In genomic region chr12:121399391-121400331, GRCh38 we compare ENCODE assay signal across 1 cellular context.
A peak's percentile ranks its signal among the peaks of the same experiment; 100 is the strongest.
TF ChIP-seq lines count a peak whose summit lies in the region.

Gene RNF34 (plus strand): TSS chr12:121400118. CDS start chr12:121400213, 95 bp downstream.

TF ChIP-seq in HepG2, 621 proteins besides CTCF, POLR2A, EP300 and RAD21 (continued from another document and continues in another):
- 0 out of 2 replicates have a peak, but pooled peaks have one; percentile 46 for TF ChIP-seq CSRNP1 (CRISPR knock-in tag; IDR thresholded peaks at IDR 0.05)
- peak; percentile 81 for TF ChIP-seq SALL1 (CRISPR knock-in tag; IDR thresholded peaks at IDR 0.05)
- peak; percentile 58 for TF ChIP-seq ZC3H13 (CRISPR knock-in tag; IDR thresholded peaks at IDR 0.05)
- TF ChIP-seq ZNF749 (CRISPR knock-in tag; IDR thresholded peaks at IDR 0.05; ENCODE audit: borderline replicate concordance) = no peak; the same call in 1 of the 2 replicates
- no peak for TF ChIP-seq LCORL (IDR thresholded peaks at IDR 0.05)
- TF ChIP-seq LCORL (CRISPR knock-in tag; IDR thresholded peaks at IDR 0.05) = peak; percentile 63
- peak; percentile 88 for TF ChIP-seq SAP130 (CRISPR knock-in tag; IDR thresholded peaks at IDR 0.05; ENCODE audit: low read depth)
- no peak for TF ChIP-seq SIX4 (CRISPR knock-in tag; IDR thresholded peaks at IDR 0.05)
- no peak for TF ChIP-seq SRF (IDR thresholded peaks at IDR 0.05; ENCODE audit: low read depth, low read length)
- TF ChIP-seq E2F5 (CRISPR knock-in tag; conservative IDR thresholded peaks at IDR 0.05) = peak; percentile 55
- TF ChIP-seq ZNF326 (CRISPR knock-in tag; IDR thresholded peaks at IDR 0.05; ENCODE audit: borderline replicate concordance) = no peak
- no peak for TF ChIP-seq MAFG (CRISPR knock-in tag; IDR thresholded peaks at IDR 0.05)
- TF ChIP-seq ZKSCAN1 (IDR thresholded peaks at IDR 0.05; ENCODE audit: low read length) = no peak
- TF ChIP-seq CHD2 (IDR thresholded peaks at IDR 0.05; ENCODE audit: low read depth, low read length) = peak; percentile 34; the same call in 1 of the 2 replicates
- peak; percentile 72 for TF ChIP-seq YY1 (IDR thresholded peaks at IDR 0.05; ENCODE audit: insufficient read depth, insufficient replicate concordance, low read depth, low read length)
- no peak; the same call in 1 of the 2 replicates for TF ChIP-seq NCOA2 (CRISPR knock-in tag; IDR thresholded peaks at IDR 0.05)
- TF ChIP-seq SMAD9 (CRISPR knock-in tag; IDR thresholded peaks at IDR 0.05) = no peak
- peak; percentile 85 for TF ChIP-seq MAX (IDR thresholded peaks at IDR 0.05)
- TF ChIP-seq NCOR1 (IDR thresholded peaks at IDR 0.05; ENCODE audit: borderline replicate concordance, low read length) = no peak
- TF ChIP-seq JUNB (CRISPR knock-in tag; IDR thresholded peaks at IDR 0.05; ENCODE audit: borderline replicate concordance) = no peak
- no peak for TF ChIP-seq FOXP1 (IDR thresholded peaks at IDR 0.05)
- no peak for TF ChIP-seq FOXP1 (CRISPR knock-in tag; IDR thresholded peaks at IDR 0.05)
- TF ChIP-seq SOX5 (CRISPR knock-in tag; IDR thresholded peaks at IDR 0.05; ENCODE audit: borderline replicate concordance) = peak; percentile 46; the same call in 1 of the 2 replicates
- TF ChIP-seq, protein P1, sequence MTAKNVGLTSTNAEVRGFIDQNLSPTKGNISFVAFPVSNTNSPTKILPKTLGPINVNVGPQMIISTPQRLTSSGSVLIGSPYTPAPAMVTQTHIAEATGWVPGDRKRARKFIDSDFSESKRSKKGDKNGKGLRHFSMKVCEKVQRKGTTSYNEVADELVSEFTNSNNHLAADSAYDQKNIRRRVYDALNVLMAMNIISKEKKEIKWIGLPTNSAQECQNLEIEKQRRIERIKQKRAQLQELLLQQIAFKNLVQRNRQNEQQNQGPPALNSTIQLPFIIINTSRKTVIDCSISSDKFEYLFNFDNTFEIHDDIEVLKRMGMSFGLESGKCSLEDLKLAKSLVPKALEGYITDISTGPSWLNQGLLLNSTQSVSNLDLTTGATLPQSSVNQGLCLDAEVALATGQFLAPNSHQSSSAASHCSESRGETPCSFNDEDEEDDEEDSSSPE (CRISPR knock-in tag; IDR thresholded peaks at IDR 0.05) = peak; percentile 91
- TF ChIP-seq, protein P2, sequence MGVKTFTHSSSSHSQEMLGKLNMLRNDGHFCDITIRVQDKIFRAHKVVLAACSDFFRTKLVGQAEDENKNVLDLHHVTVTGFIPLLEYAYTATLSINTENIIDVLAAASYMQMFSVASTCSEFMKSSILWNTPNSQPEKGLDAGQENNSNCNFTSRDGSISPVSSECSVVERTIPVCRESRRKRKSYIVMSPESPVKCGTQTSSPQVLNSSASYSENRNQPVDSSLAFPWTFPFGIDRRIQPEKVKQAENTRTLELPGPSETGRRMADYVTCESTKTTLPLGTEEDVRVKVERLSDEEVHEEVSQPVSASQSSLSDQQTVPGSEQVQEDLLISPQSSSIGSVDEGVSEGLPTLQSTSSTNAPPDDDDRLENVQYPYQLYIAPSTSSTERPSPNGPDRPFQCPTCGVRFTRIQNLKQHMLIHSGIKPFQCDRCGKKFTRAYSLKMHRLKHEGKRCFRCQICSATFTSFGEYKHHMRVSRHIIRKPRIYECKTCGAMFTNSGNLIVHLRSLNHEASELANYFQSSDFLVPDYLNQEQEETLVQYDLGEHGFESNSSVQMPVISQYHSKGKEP (CRISPR knock-in tag; IDR thresholded peaks at IDR 0.05) = no peak
- peak; percentile 68; the same call in 1 of the 2 replicates for TF ChIP-seq PITX1 (CRISPR knock-in tag; IDR thresholded peaks at IDR 0.05)
- TF ChIP-seq MYNN (CRISPR knock-in tag; IDR thresholded peaks at IDR 0.05; ENCODE audit: low read depth) = no peak
- no peak for TF ChIP-seq CBX2 (IDR thresholded peaks at IDR 0.05; ENCODE audit: low read depth, low read length)
- no peak for TF ChIP-seq CBX2 (CRISPR knock-in tag; IDR thresholded peaks at IDR 0.05; ENCODE audit: low read depth)
- TF ChIP-seq ZNF350 (CRISPR knock-in tag; IDR thresholded peaks at IDR 0.05; ENCODE audit: borderline replicate concordance, low read depth) = peak; percentile 80
- TF ChIP-seq, protein P3, sequence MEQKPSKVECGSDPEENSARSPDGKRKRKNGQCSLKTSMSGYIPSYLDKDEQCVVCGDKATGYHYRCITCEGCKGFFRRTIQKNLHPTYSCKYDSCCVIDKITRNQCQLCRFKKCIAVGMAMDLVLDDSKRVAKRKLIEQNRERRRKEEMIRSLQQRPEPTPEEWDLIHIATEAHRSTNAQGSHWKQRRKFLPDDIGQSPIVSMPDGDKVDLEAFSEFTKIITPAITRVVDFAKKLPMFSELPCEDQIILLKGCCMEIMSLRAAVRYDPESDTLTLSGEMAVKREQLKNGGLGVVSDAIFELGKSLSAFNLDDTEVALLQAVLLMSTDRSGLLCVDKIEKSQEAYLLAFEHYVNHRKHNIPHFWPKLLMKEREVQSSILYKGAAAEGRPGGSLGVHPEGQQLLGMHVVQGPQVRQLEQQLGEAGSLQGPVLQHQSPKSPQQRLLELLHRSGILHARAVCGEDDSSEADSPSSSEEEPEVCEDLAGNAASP (CRISPR knock-in tag; IDR thresholded peaks at IDR 0.05; ENCODE audit: borderline replicate concordance) = peak; percentile 35; the same call in 1 of the 2 replicates
- no peak for TF ChIP-seq ZSCAN29 (CRISPR knock-in tag; conservative IDR thresholded peaks at IDR 0.05)
- TF ChIP-seq KAT7 (CRISPR knock-in tag; IDR thresholded peaks at IDR 0.05; ENCODE audit: borderline replicate concordance) = no peak; the same call in 1 of the 2 replicates
- no peak for TF ChIP-seq ZNF567 (CRISPR knock-in tag; IDR thresholded peaks at IDR 0.05; ENCODE audit: borderline replicate concordance)
- no peak for TF ChIP-seq AGO2 (optimal IDR thresholded peaks at IDR 0.05; ENCODE audit: low read depth, low read length)
- TF ChIP-seq MLLT10 (CRISPR knock-in tag; IDR thresholded peaks at IDR 0.05) = no peak
- TF ChIP-seq ZNF230 (CRISPR knock-in tag; IDR thresholded peaks at IDR 0.05) = peak; percentile 84; the same call in 1 of the 2 replicates
- TF ChIP-seq ZNF674 (CRISPR knock-in tag; IDR thresholded peaks at IDR 0.05; ENCODE audit: low read depth) = no peak
- no peak for TF ChIP-seq RFXANK (CRISPR knock-in tag; IDR thresholded peaks at IDR 0.05)
- no peak for TF ChIP-seq HMG20B (CRISPR knock-in tag; conservative IDR thresholded peaks at IDR 0.05)
- TF ChIP-seq RARA (CRISPR knock-in tag; IDR thresholded peaks at IDR 0.05) = no peak; the same call in 1 of the 2 replicates
- TF ChIP-seq SMYD3 (CRISPR knock-in tag; IDR thresholded peaks at IDR 0.05) = no peak
- TF ChIP-seq ZNF510 (CRISPR knock-in tag; IDR thresholded peaks at IDR 0.05; ENCODE audit: low read depth) = no peak
- no peak; the same call in 1 of the 2 replicates for TF ChIP-seq ZFP90 (CRISPR knock-in tag; IDR thresholded peaks at IDR 0.05; ENCODE audit: borderline replicate concordance)
- no peak for TF ChIP-seq EEA1 (CRISPR knock-in tag; IDR thresholded peaks at IDR 0.05; ENCODE audit: borderline replicate concordance)
- peak; percentile 60 for TF ChIP-seq U2AF1 (optimal IDR thresholded peaks at IDR 0.05; ENCODE audit: low read depth, low read length)
- no peak for TF ChIP-seq ZNF143 (CRISPR knock-in tag; IDR thresholded peaks at IDR 0.05)
- no peak for TF ChIP-seq RFXAP (CRISPR knock-in tag; IDR thresholded peaks at IDR 0.05; ENCODE audit: borderline replicate concordance)
- no peak for TF ChIP-seq ZNF777 (CRISPR knock-in tag; IDR thresholded peaks at IDR 0.05)
- TF ChIP-seq IRF2 (CRISPR knock-in tag; IDR thresholded peaks at IDR 0.05) = peak; percentile 81
- no peak for TF ChIP-seq ZNF343 (CRISPR knock-in tag; IDR thresholded peaks at IDR 0.05)
- TF ChIP-seq, protein P4, sequence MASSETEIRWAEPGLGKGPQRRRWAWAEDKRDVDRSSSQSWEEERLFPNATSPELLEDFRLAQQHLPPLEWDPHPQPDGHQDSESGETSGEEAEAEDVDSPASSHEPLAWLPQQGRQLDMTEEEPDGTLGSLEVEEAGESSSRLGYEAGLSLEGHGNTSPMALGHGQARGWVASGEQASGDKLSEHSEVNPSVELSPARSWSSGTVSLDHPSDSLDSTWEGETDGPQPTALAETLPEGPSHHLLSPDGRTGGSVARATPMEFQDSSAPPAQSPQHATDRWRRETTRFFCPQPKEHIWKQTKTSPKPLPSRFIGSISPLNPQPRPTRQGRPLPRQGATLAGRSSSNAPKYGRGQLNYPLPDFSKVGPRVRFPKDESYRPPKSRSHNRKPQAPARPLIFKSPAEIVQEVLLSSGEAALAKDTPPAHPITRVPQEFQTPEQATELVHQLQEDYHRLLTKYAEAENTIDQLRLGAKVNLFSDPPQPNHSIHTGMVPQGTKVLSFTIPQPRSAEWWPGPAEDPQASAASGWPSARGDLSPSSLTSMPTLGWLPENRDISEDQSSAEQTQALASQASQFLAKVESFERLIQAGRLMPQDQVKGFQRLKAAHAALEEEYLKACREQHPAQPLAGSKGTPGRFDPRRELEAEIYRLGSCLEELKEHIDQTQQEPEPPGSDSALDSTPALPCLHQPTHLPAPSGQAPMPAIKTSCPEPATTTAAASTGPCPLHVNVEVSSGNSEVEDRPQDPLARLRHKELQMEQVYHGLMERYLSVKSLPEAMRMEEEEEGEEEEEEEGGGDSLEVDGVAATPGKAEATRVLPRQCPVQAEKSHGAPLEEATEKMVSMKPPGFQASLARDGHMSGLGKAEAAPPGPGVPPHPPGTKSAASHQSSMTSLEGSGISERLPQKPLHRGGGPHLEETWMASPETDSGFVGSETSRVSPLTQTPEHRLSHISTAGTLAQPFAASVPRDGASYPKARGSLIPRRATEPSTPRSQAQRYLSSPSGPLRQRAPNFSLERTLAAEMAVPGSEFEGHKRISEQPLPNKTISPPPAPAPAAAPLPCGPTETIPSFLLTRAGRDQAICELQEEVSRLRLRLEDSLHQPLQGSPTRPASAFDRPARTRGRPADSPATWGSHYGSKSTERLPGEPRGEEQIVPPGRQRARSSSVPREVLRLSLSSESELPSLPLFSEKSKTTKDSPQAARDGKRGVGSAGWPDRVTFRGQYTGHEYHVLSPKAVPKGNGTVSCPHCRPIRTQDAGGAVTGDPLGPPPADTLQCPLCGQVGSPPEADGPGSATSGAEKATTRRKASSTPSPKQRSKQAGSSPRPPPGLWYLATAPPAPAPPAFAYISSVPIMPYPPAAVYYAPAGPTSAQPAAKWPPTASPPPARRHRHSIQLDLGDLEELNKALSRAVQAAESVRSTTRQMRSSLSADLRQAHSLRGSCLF (CRISPR knock-in tag; IDR thresholded peaks at IDR 0.05; ENCODE audit: borderline replicate concordance) = no peak
- TF ChIP-seq ZNF83 (CRISPR knock-in tag; IDR thresholded peaks at IDR 0.05; ENCODE audit: borderline replicate concordance) = no peak
- peak; percentile 66; the same call in 1 of the 2 replicates for TF ChIP-seq ZNF761 (CRISPR knock-in tag; conservative IDR thresholded peaks at IDR 0.05)
- TF ChIP-seq SYNCRIP (IDR thresholded peaks at IDR 0.05; ENCODE audit: insufficient read depth, low read depth, low read length) = no peak
- TF ChIP-seq, protein P5, sequence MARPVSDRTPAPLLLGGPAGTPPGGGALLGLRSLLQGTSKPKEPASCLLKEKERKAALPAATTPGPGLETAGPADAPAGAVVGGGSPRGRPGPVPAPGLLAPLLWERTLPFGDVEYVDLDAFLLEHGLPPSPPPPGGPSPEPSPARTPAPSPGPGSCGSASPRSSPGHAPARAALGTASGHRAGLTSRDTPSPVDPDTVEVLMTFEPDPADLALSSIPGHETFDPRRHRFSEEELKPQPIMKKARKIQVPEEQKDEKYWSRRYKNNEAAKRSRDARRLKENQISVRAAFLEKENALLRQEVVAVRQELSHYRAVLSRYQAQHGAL (CRISPR knock-in tag; IDR thresholded peaks at IDR 0.05; ENCODE audit: not compliant biosample characterization) = no peak
- peak; percentile 78 for TF ChIP-seq SRSF1 (optimal IDR thresholded peaks at IDR 0.05; ENCODE audit: low read depth, low read length)
- 0 out of 2 replicates have a peak, but pooled peaks have one; percentile 26 for TF ChIP-seq ZNF629 (CRISPR knock-in tag; conservative IDR thresholded peaks at IDR 0.05)
- TF ChIP-seq, protein P6, sequence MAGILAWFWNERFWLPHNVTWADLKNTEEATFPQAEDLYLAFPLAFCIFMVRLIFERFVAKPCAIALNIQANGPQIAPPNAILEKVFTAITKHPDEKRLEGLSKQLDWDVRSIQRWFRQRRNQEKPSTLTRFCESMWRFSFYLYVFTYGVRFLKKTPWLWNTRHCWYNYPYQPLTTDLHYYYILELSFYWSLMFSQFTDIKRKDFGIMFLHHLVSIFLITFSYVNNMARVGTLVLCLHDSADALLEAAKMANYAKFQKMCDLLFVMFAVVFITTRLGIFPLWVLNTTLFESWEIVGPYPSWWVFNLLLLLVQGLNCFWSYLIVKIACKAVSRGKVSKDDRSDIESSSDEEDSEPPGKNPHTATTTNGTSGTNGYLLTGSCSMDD (CRISPR knock-in tag; IDR thresholded peaks at IDR 0.05) = no peak
- TF ChIP-seq IKZF4 (CRISPR knock-in tag; IDR thresholded peaks at IDR 0.05; ENCODE audit: borderline replicate concordance, low read depth, not compliant biosample characterization) = no peak
- no peak for TF ChIP-seq MED13 (CRISPR knock-in tag; IDR thresholded peaks at IDR 0.05)
- no peak for TF ChIP-seq TBP (CRISPR knock-in tag; IDR thresholded peaks at IDR 0.05)
- peak; percentile 58; the same call in 1 of the 2 replicates for TF ChIP-seq SRY (CRISPR knock-in tag; IDR thresholded peaks at IDR 0.05)
- TF ChIP-seq CCAR2 (optimal IDR thresholded peaks at IDR 0.05; ENCODE audit: low read depth, low read length) = no peak
- TF ChIP-seq HDAC2 (CRISPR knock-in tag; IDR thresholded peaks at IDR 0.05) = peak; percentile 14; the same call in 1 of the 2 replicates
- 0 out of 2 replicates have a peak, but pooled peaks have one; percentile 25 for TF ChIP-seq RXRB (CRISPR knock-in tag; IDR thresholded peaks at IDR 0.05; ENCODE audit: borderline replicate concordance)
- TF ChIP-seq NCOA1 (CRISPR knock-in tag; IDR thresholded peaks at IDR 0.05) = peak; percentile 60; the same call in 1 of the 2 replicates
